In the genomic region with DNA sequence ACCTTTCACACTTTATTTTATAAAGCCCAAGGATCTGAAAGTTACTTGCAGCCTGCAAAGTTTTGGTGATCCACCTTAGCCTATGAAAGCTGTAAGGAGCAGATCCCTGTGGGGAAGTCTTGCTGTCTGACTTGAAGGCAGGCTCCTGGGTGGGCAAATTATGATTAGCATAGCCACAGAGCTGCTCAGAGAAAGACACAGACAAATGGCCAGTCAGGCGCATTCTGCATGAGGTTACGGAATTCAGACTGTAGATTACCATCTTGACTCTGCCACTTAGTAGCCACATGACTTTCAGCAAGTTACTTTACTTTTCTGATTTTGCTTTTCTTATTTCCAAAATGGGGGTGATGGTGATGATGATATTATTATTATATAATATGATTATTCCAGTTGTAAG, we compare ENCODE assay signal across 2 cellular contexts.
TF ChIP-seq lines count a peak whose summit lies in the region.

No MANE protein-coding gene starts in this region.

TF ChIP-seq in IMR-90, 13 proteins besides CTCF, POLR2A, EP300 and RAD21 (continued from another document):
- TF ChIP-seq, protein P1, sequence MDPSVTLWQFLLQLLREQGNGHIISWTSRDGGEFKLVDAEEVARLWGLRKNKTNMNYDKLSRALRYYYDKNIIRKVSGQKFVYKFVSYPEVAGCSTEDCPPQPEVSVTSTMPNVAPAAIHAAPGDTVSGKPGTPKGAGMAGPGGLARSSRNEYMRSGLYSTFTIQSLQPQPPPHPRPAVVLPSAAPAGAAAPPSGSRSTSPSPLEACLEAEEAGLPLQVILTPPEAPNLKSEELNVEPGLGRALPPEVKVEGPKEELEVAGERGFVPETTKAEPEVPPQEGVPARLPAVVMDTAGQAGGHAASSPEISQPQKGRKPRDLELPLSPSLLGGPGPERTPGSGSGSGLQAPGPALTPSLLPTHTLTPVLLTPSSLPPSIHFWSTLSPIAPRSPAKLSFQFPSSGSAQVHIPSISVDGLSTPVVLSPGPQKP (IDR thresholded peaks at IDR 0.05; ENCODE audit: borderline replicate concordance, low read depth, low read length), result no peak
- no peak for TF ChIP-seq CHD1 (IDR thresholded peaks at IDR 0.05; ENCODE audit: low read depth, low read length)
- no peak for TF ChIP-seq MXI1 (IDR thresholded peaks at IDR 0.05; ENCODE audit: borderline replicate concordance, low read depth, low read length)
- TF ChIP-seq, protein P2, sequence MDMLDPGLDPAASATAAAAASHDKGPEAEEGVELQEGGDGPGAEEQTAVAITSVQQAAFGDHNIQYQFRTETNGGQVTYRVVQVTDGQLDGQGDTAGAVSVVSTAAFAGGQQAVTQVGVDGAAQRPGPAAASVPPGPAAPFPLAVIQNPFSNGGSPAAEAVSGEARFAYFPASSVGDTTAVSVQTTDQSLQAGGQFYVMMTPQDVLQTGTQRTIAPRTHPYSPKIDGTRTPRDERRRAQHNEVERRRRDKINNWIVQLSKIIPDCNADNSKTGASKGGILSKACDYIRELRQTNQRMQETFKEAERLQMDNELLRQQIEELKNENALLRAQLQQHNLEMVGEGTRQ (IDR thresholded peaks at IDR 0.05; ENCODE audit: low read depth, low read length), result no peak
- TF ChIP-seq FOS (IDR thresholded peaks at IDR 0.05; ENCODE audit: low read depth, low read length), result no peak
- no peak for TF ChIP-seq MAFK (IDR thresholded peaks at IDR 0.05; ENCODE audit: low read depth, low read length)
- TF ChIP-seq RCOR1 (IDR thresholded peaks at IDR 0.05; ENCODE audit: insufficient replicate concordance, low read length), result no peak
- TF ChIP-seq CEBPB (IDR thresholded peaks at IDR 0.05; ENCODE audit: low read depth, low read length), result no peak
- TF ChIP-seq SMC3 (IDR thresholded peaks at IDR 0.05; ENCODE audit: low read depth, low read length), result no peak
- TF ChIP-seq BHLHE40 (IDR thresholded peaks at IDR 0.05; ENCODE audit: low read depth, low read length), result no peak

TF ChIP-seq in SK-N-SH treated with all-trans-retinoic acid at 6 μM for 48 hours, 23 proteins besides CTCF, POLR2A, EP300 and RAD21 (continued from another document):
- no peak for TF ChIP-seq ZFP3 (CRISPR knock-in tag; IDR thresholded peaks at IDR 0.05)
- TF ChIP-seq SNAI2 (CRISPR knock-in tag; IDR thresholded peaks at IDR 0.05), result peak; percentile 30; the same call in 1 of the 2 replicates
- TF ChIP-seq ZFP30 (CRISPR knock-in tag; IDR thresholded peaks at IDR 0.05), result no peak
- TF ChIP-seq RARB (CRISPR knock-in tag; IDR thresholded peaks at IDR 0.05), result no peak
- TF ChIP-seq PPARA (CRISPR knock-in tag; IDR thresholded peaks at IDR 0.05; ENCODE audit: borderline replicate concordance), result no peak
